11 cellular contexts compared by ENCODE assay signal in genomic region chr1:201311356-201312011, GRCh38. TPM values are rescaled to one million over a fixed set of nuclear protein-coding genes. Genes with fewer than 3 reads are reported as not detected.
A peak's percentile ranks its signal among the peaks of the same experiment; 100 is the strongest.
DNase-seq lines count a peak whose midpoint lies in the region; ATAC-seq and TF ChIP-seq lines count a peak whose summit lies in the region.
"Had no signal": no experiment of that assay in that cellular context is flagged by ENCODE, and none has a peak within 500 bp of the region (broad histone marks: within the 10 kb centered on the region; RNA-seq: fewer than 3 reads in every experiment).

No MANE protein-coding gene starts in this region.

- peak overlapping the region; percentile 2 for H2BK120ac ChIP-seq in trophoblast cell (ENCODE audit: insufficient read depth, low read length, poor library complexity)

- POLR2A ChIA-PET in activated naive CD8-positive, alpha-beta T cell treated with anti-CD3 and anti-CD28 coated beads, Interleukin-2, amount 10 ng/mL, durations not matched to agents 7 days and 5 days (lab: Charles Lee), result no interaction called here

- H3K27me3 ChIP-seq in trophoblast cell (ENCODE audit: insufficient read depth, low read length), result no peaks in the 10 kb centered on the region

- H2AK5ac ChIP-seq in trophoblast cell (ENCODE audit: low read length), result peak overlapping the region; percentile 86

- H3K18ac ChIP-seq in trophoblast cell (ENCODE audit: low read length), result no peak overlapping the region

- no peak overlapping the region for H3K4ac ChIP-seq in trophoblast cell (ENCODE audit: low read depth, low read length)

- H2BK12ac ChIP-seq in trophoblast cell (ENCODE audit: low read length), result peak overlapping the region; percentile 59

- H3K23ac ChIP-seq in trophoblast cell (ENCODE audit: low read length), result no peak overlapping the region

- H3K4me1 Mint-ChIP-seq in activated naive CD8-positive, alpha-beta T cell treated with anti-CD3 and anti-CD28 coated beads, Interleukin-2, amount 10 ng/mL, durations not matched to agents 7 days and 5 days, result peaks cover 7% of the 10 kb centered on the region
- H3K4me1 Mint-ChIP-seq in endothelial cell (ENCODE audit: unreplicated experiment) (peaks cover 8% of the 10 kb centered on the region), progenitor cell of endocrine pancreas (ENCODE audit: low read depth) (peaks cover 5% of the 10 kb centered on the region)

- no peaks in the 10 kb centered on the region for H3K36me3 Mint-ChIP-seq in activated naive CD8-positive, alpha-beta T cell treated with anti-CD3 and anti-CD28 coated beads, Interleukin-2, amount 10 ng/mL, durations not matched to agents 7 days and 5 days
- no peaks in the 10 kb centered on the region for H3K36me3 Mint-ChIP-seq in endothelial cell (ENCODE audit: low read depth, unreplicated experiment)
- no peaks in the 10 kb centered on the region for H3K36me3 Mint-ChIP-seq in progenitor cell of endocrine pancreas (ENCODE audit: insufficient read depth)
- H3K36me3 Mint-ChIP-seq: T-cell had no signal

- no peak for TF ChIP-seq CTCF in endothelial cell (IDR thresholded peaks at IDR 0.05; ENCODE audit: unreplicated experiment)
- no peak for TF ChIP-seq CTCF in progenitor cell of endocrine pancreas (IDR thresholded peaks at IDR 0.05; ENCODE audit: unreplicated experiment)

- no peaks in the 10 kb centered on the region for H3K9me3 Mint-ChIP-seq in activated naive CD8-positive, alpha-beta T cell treated with anti-CD3 and anti-CD28 coated beads, Interleukin-2, amount 10 ng/mL, durations not matched to agents 7 days and 5 days
- H3K9me3 Mint-ChIP-seq in endothelial cell (ENCODE audit: unreplicated experiment), result no peaks in the 10 kb centered on the region
- no peaks in the 10 kb centered on the region for H3K9me3 Mint-ChIP-seq in progenitor cell of endocrine pancreas (ENCODE audit: low read depth)
- H3K9me3 Mint-ChIP-seq: T-cell had no signal

- no peak overlapping the region for H3K4me2 ChIP-seq in trophoblast cell (ENCODE audit: low read length)

- no peak overlapping the region for H3K4me3 Mint-ChIP-seq in activated naive CD8-positive, alpha-beta T cell treated with anti-CD3 and anti-CD28 coated beads, Interleukin-2, amount 10 ng/mL, durations not matched to agents 7 days and 5 days
- H3K4me3 Mint-ChIP-seq in endothelial cell (ENCODE audit: unreplicated experiment), result no peak overlapping the region
- no peak overlapping the region for H3K4me3 Mint-ChIP-seq in progenitor cell of endocrine pancreas (ENCODE audit: low read depth)
- H3K4me3 Mint-ChIP-seq: T-cell had no signal

- no peak overlapping the region for H3K14ac ChIP-seq in trophoblast cell (ENCODE audit: low read length)

- in situ Hi-C loops in G401 (cut with HindIII; ENCODE audit: low sequenced_read_pairs), result no loop called here

- no peaks in the 10 kb centered on the region for H3K36me3 ChIP-seq in trophoblast cell (ENCODE audit: control insufficient read depth in 1 of 2, insufficient read depth in 2 of 2, low read length in 2 of 2)

- H3K27ac Mint-ChIP-seq in activated naive CD8-positive, alpha-beta T cell treated with anti-CD3 and anti-CD28 coated beads, Interleukin-2, amount 10 ng/mL, durations not matched to agents 7 days and 5 days, result no peak overlapping the region
- no peak overlapping the region for H3K27ac Mint-ChIP-seq in endothelial cell (ENCODE audit: unreplicated experiment)
- no peak overlapping the region for H3K27ac Mint-ChIP-seq in progenitor cell of endocrine pancreas
- H3K27ac Mint-ChIP-seq: T-cell had no signal

- H3K4me3 ChIP-seq in trophoblast cell (ENCODE audit: low read depth, low read length), result no peak overlapping the region

- peak overlapping the region; percentile 19 for H4K91ac ChIP-seq in trophoblast cell (ENCODE audit: low read depth, low read length)

- no peak overlapping the region for H3K9ac ChIP-seq in trophoblast cell (ENCODE audit: low read length)

- ATAC-seq in activated naive CD8-positive, alpha-beta T cell treated with anti-CD3 and anti-CD28 coated beads, Interleukin-2, amount 10 ng/mL, durations not matched to agents 7 days and 5 days (ENCODE audit: low read depth), result peak; percentile 55
- ATAC-seq in GM21717 (IDR thresholded peaks at IDR 0.05; ENCODE audit: unreplicated experiment), result no peak
- ATAC-seq: T-cell had no signal

- H3K27me3 Mint-ChIP-seq in activated naive CD8-positive, alpha-beta T cell treated with anti-CD3 and anti-CD28 coated beads, Interleukin-2, amount 10 ng/mL, durations not matched to agents 7 days and 5 days, result peaks cover 24% of the 10 kb centered on the region
- H3K27me3 Mint-ChIP-seq in endothelial cell (ENCODE audit: unreplicated experiment) (peaks cover 3% of the 10 kb centered on the region), progenitor cell of endocrine pancreas (peaks cover 29% of the 10 kb centered on the region)

- H3K79me1 ChIP-seq in trophoblast cell (ENCODE audit: low read length), result peaks cover 18% of the 10 kb centered on the region

- no peak overlapping the region for H2BK5ac ChIP-seq in trophoblast cell (ENCODE audit: low read depth, low read length, poor library complexity)

- no peaks in the 10 kb centered on the region for H3K79me2 ChIP-seq in trophoblast cell (ENCODE audit: control insufficient read depth, insufficient read depth, low read length, poor library complexity)

- DNase-seq in G401 (ENCODE audit: low spot score), result peak; percentile 1
- peak; percentile 50 for DNase-seq in LoVo (ENCODE audit: low spot score)
- DNase-seq in activated naive CD8-positive, alpha-beta T cell treated with anti-CD3 and anti-CD28 coated beads, Interleukin-2, amount 10 ng/mL, durations not matched to agents 7 days and 5 days, result no peak
- peak; percentile 47 to 56 for DNase-seq in trophoblast cell
- no peak for DNase-seq in endothelial cell (ENCODE audit: low spot score)
- no peak for DNase-seq in progenitor cell of endocrine pancreas (ENCODE audit: low spot score, unreplicated experiment)
- DNase-seq: activated effector memory CD4-positive, alpha-beta T cell treated with anti-CD3 and anti-CD28 coated beads, Interleukin-2, amount 50 U/mL, for 16 hours; erythroblast; stimulated activated CD4-positive, alpha-beta T cell treated with anti-CD3 and anti-CD28 coated beads, Interleukin-4, amount 100 ng/mL, for 1 hour; T-cell had no signal

- no peak overlapping the region for H4K8ac ChIP-seq in trophoblast cell (ENCODE audit: low read depth, low read length)

- WGBS in trophoblast cell (ENCODE audit: extremely low coverage, insufficient coverage, insufficient read length), result no CpG with 5 or more reads among the region's 8 CpGs

- no peak overlapping the region for H3K27ac ChIP-seq in trophoblast cell (ENCODE audit: low read depth, low read length)

- H3K9me3 ChIP-seq in trophoblast cell (ENCODE audit: insufficient read depth, low read depth, low read length), result peaks cover 3% of the 10 kb centered on the region

- H3K4me1 ChIP-seq in trophoblast cell (ENCODE audit: control insufficient read depth in 1 of 2, insufficient read depth in 2 of 2, low read length in 2 of 2), result peaks cover 29 to 35% of the 10 kb centered on the region in 2 experiments

- no peak overlapping the region for H4K12ac ChIP-seq in trophoblast cell (ENCODE audit: low read depth, low read length)

- H2AFZ ChIP-seq in trophoblast cell (ENCODE audit: insufficient read depth, low read length, poor library complexity), result no peak overlapping the region

RNA-seq across cellular contexts. Expression of gene PKP1, which starts 28.2 kb away (rescaled TPM):
- total RNA-seq in G401 (2014; rRNA removed; shearing (Covaris generic)), result 0.06 TPM in 1 of 2 replicates, not detected in the other
- total RNA-seq in activated naive CD8-positive, alpha-beta T cell treated with anti-CD3 and anti-CD28 coated beads, Interleukin-2, amount 10 ng/mL, durations not matched to agents 7 days and 5 days, result not detected
- 0.14 and 0.18 TPM in 2 replicates for polyA plus RNA-seq in trophoblast cell (2013)
- total RNA-seq in endothelial cell (ENCODE audit: unreplicated experiment) (0.64 TPM), progenitor cell of endocrine pancreas (not detected in 2 replicates)

Comparison
In these comparisons a context has a peak if more than half of its experiments do, and no peak if none do; other contexts are left out.
1. DNase-seq: peak in G401 (single experiment), LoVo (single experiment) and trophoblast cell (2 of 2); none in activated naive CD8-positive, alpha-beta T cell treated with anti-CD3 and anti-CD28 coated beads, Interleukin-2, amount 10 ng/mL, durations not matched to agents 7 days and 5 days (single experiment), endothelial cell (single experiment) and progenitor cell of endocrine pancreas (single experiment).